In genomic region chr5:121573844-121574243, GRCh38 we compare ENCODE assay signal across 29 cellular contexts.
"Had no signal": no experiment of that assay in that cellular context is flagged by ENCODE, and none has a peak within 500 bp of the region (broad histone marks: within the 10 kb centered on the region; RNA-seq: fewer than 3 reads in every experiment).

No MANE protein-coding gene starts in this region.

- DNase-seq: activated CD4-positive, alpha-beta T cell treated with anti-CD3 and anti-CD28 coated beads for 36 hours; activated CD4-positive, alpha-beta T cell treated with anti-CD3 and anti-CD28 coated beads, Interleukin-2, amount 10 ng/mL, durations not matched to agents 7 days and 5 days; activated CD4-positive, alpha-beta T cell treated with anti-CD3 and anti-CD28 coated beads, Interleukin-2, amount 50 U/mL, for 48 hours; activated CD8-positive, alpha-beta T cell treated with anti-CD3 and anti-CD28 coated beads, Interleukin-2, amount 10 ng/mL, durations not matched to agents 7 days and 5 days; activated gamma-delta T cell; activated naive CD4-positive, alpha-beta T cell treated with Interleukin-2 at 50 U/mL for 16 hours; activated naive CD8-positive, alpha-beta T cell treated with anti-CD3 and anti-CD28 coated beads, Interleukin-2, amount 10 ng/mL, durations not matched to agents 7 days and 5 days; activated T-cell treated with anti-CD3 and anti-CD28 coated beads, Interleukin-2, amount 50 U/mL, for 24 hours; adrenal gland; anterior cingulate cortex; body of pancreas; cerebellar nuclear complex; IMR-90; NCI-H1436 treated with DMSO at 0.1 percent for 48 hours; NCI-H187; NCI-H2029 treated with DMSO at 0.1 percent for 48 hours; NCI-H2107; NCI-H2171; NCI-H2227 treated with DMSO at 0.1 percent for 48 hours; NCI-H446; NCI-H510A treated with DMSO at 0.1 percent for 48 hours; NK-92 treated with Interleukin-12 subunit alpha and Interleukin-12 subunit beta, amount 100 ng/mL, for 24 hours; SHP77; SJCRH30; T1000 had no signal

- ATAC-seq: activated CD4-positive, alpha-beta T cell treated with anti-CD3 and anti-CD28 coated beads for 36 hours; activated CD8-positive, alpha-beta T cell treated with anti-CD3 and anti-CD28 coated beads, Interleukin-2, amount 10 ng/mL, durations not matched to agents 7 days and 5 days; body of pancreas; K562 had no signal

- H3K27ac Mint-ChIP-seq: activated CD4-positive, alpha-beta T cell treated with anti-CD3 and anti-CD28 coated beads for 36 hours; activated CD4-positive, alpha-beta T cell treated with anti-CD3 and anti-CD28 coated beads, Interleukin-2, amount 10 ng/mL, durations not matched to agents 7 days and 5 days; activated CD8-positive, alpha-beta T cell treated with anti-CD3 and anti-CD28 coated beads, Interleukin-2, amount 10 ng/mL, durations not matched to agents 7 days and 5 days; activated naive CD4-positive, alpha-beta T cell treated with anti-CD3 and anti-CD28 coated beads, Interleukin-2, amount 50 U/mL, for 24 hours; activated naive CD8-positive, alpha-beta T cell treated with anti-CD3 and anti-CD28 coated beads, Interleukin-2, amount 10 ng/mL, durations not matched to agents 7 days and 5 days; activated T-cell treated with anti-CD3 and anti-CD28 coated beads, Interleukin-2, amount 50 U/mL, for 24 hours; activated T-helper 2 cell treated with anti-CD3 and anti-CD28 coated beads, Interferon-gamma antibody, Interleukin-2, Interleukin-4, amounts not matched to agents 10 μg/mL and 5 μg/mL and 100 μg/mL, durations not matched to agents 14 hours and 24 hours and 36 hours had no signal

- H3K9me3 ChIP-seq: adrenal gland, body of pancreas, breast epithelium, SJCRH30 had no signal

- H3K27ac ChIP-seq: adrenal gland, body of pancreas, breast epithelium, SJCRH30 had no signal

- H3K27me3 Mint-ChIP-seq: activated CD4-positive, alpha-beta T cell treated with anti-CD3 and anti-CD28 coated beads for 36 hours; activated CD4-positive, alpha-beta T cell treated with anti-CD3 and anti-CD28 coated beads, Interleukin-2, amount 10 ng/mL, durations not matched to agents 7 days and 5 days; activated naive CD4-positive, alpha-beta T cell treated with anti-CD3 and anti-CD28 coated beads, Interleukin-2, amount 50 U/mL, for 24 hours; activated naive CD8-positive, alpha-beta T cell treated with anti-CD3 and anti-CD28 coated beads, Interleukin-2, amount 10 ng/mL, durations not matched to agents 7 days and 5 days; activated T-cell treated with anti-CD3 and anti-CD28 coated beads, Interleukin-2, amount 50 U/mL, for 24 hours had no signal

- H3K4me1 Mint-ChIP-seq: activated CD4-positive, alpha-beta T cell treated with anti-CD3 and anti-CD28 coated beads for 36 hours; activated CD4-positive, alpha-beta T cell treated with anti-CD3 and anti-CD28 coated beads, Interleukin-2, amount 10 ng/mL, durations not matched to agents 7 days and 5 days; activated naive CD4-positive, alpha-beta T cell treated with anti-CD3 and anti-CD28 coated beads, Interleukin-2, amount 50 U/mL, for 24 hours; activated naive CD8-positive, alpha-beta T cell treated with anti-CD3 and anti-CD28 coated beads, Interleukin-2, amount 10 ng/mL, durations not matched to agents 7 days and 5 days had no signal

- H3K36me3 Mint-ChIP-seq: activated naive CD4-positive, alpha-beta T cell treated with anti-CD3 and anti-CD28 coated beads, Interleukin-2, amount 50 U/mL, for 24 hours; activated naive CD8-positive, alpha-beta T cell treated with anti-CD3 and anti-CD28 coated beads, Interleukin-2, amount 10 ng/mL, durations not matched to agents 7 days and 5 days had no signal

- H3K4me3 Mint-ChIP-seq: activated CD4-positive, alpha-beta T cell treated with anti-CD3 and anti-CD28 coated beads for 36 hours; activated CD4-positive, alpha-beta T cell treated with anti-CD3 and anti-CD28 coated beads, Interleukin-2, amount 10 ng/mL, durations not matched to agents 7 days and 5 days; activated CD8-positive, alpha-beta T cell treated with anti-CD3 and anti-CD28 coated beads, Interleukin-2, amount 10 ng/mL, durations not matched to agents 7 days and 5 days; activated naive CD4-positive, alpha-beta T cell treated with anti-CD3 and anti-CD28 coated beads, Interleukin-2, amount 50 U/mL, for 24 hours; activated naive CD8-positive, alpha-beta T cell treated with anti-CD3 and anti-CD28 coated beads, Interleukin-2, amount 10 ng/mL, durations not matched to agents 7 days and 5 days; activated T-cell treated with anti-CD3 and anti-CD28 coated beads, Interleukin-2, amount 50 U/mL, for 24 hours had no signal

- H3K27me3 ChIP-seq: adrenal gland, body of pancreas, breast epithelium, SJCRH30 had no signal

- H3K9me3 Mint-ChIP-seq: activated CD4-positive, alpha-beta T cell treated with anti-CD3 and anti-CD28 coated beads, Interleukin-2, amount 10 ng/mL, durations not matched to agents 7 days and 5 days; activated naive CD4-positive, alpha-beta T cell treated with anti-CD3 and anti-CD28 coated beads, Interleukin-2, amount 50 U/mL, for 24 hours; activated T-helper 2 cell treated with anti-CD3 and anti-CD28 coated beads, Interferon-gamma antibody, Interleukin-2, Interleukin-4, amounts not matched to agents 10 μg/mL and 5 μg/mL and 100 μg/mL, durations not matched to agents 14 hours and 24 hours and 36 hours had no signal

- H3K4me1 ChIP-seq: adrenal gland, body of pancreas, breast epithelium, SJCRH30 had no signal

- H3K4me3 ChIP-seq: adrenal gland, body of pancreas, breast epithelium, K562, SJCRH30 had no signal

- H3K36me3 ChIP-seq: adrenal gland, breast epithelium, SJCRH30 had no signal
